ENCODE assay signal across 22 cellular contexts in the genomic region with DNA sequence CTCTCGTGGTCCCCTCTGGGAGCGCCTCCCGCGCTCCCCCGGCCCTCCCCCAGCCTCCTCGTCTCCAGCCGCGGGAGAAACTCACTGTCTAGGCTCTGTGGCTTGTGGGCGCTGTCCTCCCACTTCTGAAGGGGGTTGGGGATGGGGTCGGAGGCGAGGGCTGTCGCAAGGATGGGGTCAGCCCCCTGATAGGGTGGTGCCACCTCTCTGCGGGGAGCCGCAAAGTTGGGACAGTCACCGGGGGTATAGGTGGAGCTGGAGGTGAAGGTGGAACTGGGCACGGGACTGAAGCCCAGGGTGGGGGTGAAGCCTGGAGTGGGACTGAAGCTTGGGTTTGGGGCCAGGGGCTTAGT. TPM values are rescaled to one million over a fixed set of nuclear protein-coding genes. Genes with fewer than 3 reads are reported as not detected.
DNase-seq lines count a peak whose midpoint lies in the region; ATAC-seq, FAIRE-seq and TF ChIP-seq lines count a peak whose summit lies in the region.
"Had no signal": no experiment of that assay in that cellular context is flagged by ENCODE, and none has a peak within 500 bp of the region (broad histone marks: within the 10 kb centered on the region; RNA-seq: fewer than 3 reads in every experiment).

No MANE protein-coding gene starts in this region.

- no peaks in the 10 kb centered on the region for H3K27me3 ChIP-seq in stomach smooth muscle (ENCODE audit: control insufficient read depth in 1 of 2, insufficient read depth in 2 of 2, low read length in 2 of 2)
- no peaks in the 10 kb centered on the region for H3K27me3 ChIP-seq in small intestine (ENCODE audit: control insufficient read depth in 2 of 2, insufficient read depth in 2 of 2, low read length in 2 of 2)
- H3K27me3 ChIP-seq: heart left ventricle had no signal

- H3K4me3 Mint-ChIP-seq in CD14-positive monocyte: no peak overlapping the region
- H3K4me3 Mint-ChIP-seq in activated CD8-positive, alpha-beta T cell treated with anti-CD3 and anti-CD28 coated beads, Interleukin-2, amount 10 ng/mL, durations not matched to agents 7 days and 5 days: no peak overlapping the region
- no peak overlapping the region for H3K4me3 Mint-ChIP-seq in type B pancreatic cell
- H3K4me3 Mint-ChIP-seq: stimulated activated naive CD8-positive, alpha-beta T cell treated with anti-CD3 and anti-CD28 coated beads, Interleukin-15, Interleukin-2, amounts not matched to agents 100 ng/mL and 50 ng/mL, for 24 hours had no signal

- H3K27me3 Mint-ChIP-seq in CD14-positive monocyte (ENCODE audit: low read depth in 3 of 3) (peaks cover 0 to 1% (median 0%) of the 10 kb centered on the region in 3 donors), type B pancreatic cell (no peaks in the 10 kb centered on the region)
- no peaks in the 10 kb centered on the region for H3K27me3 Mint-ChIP-seq in activated CD8-positive, alpha-beta T cell treated with anti-CD3 and anti-CD28 coated beads, Interleukin-2, amount 10 ng/mL, durations not matched to agents 7 days and 5 days (ENCODE audit: low read depth)
- H3K27me3 Mint-ChIP-seq: stimulated activated naive CD8-positive, alpha-beta T cell treated with anti-CD3 and anti-CD28 coated beads, Interleukin-15, Interleukin-2, amounts not matched to agents 100 ng/mL and 50 ng/mL, for 24 hours had no signal

- no peak overlapping the region for H3K9ac ChIP-seq in kidney (ENCODE audit: low read length in 2 of 2)
- no peak overlapping the region for H3K9ac ChIP-seq in stomach smooth muscle (ENCODE audit: low read length in 2 of 2)

- no peaks in the 10 kb centered on the region for H3K9me3 Mint-ChIP-seq in CD14-positive monocyte
- H3K9me3 Mint-ChIP-seq in activated CD8-positive, alpha-beta T cell treated with anti-CD3 and anti-CD28 coated beads, Interleukin-2, amount 10 ng/mL, durations not matched to agents 7 days and 5 days (ENCODE audit: insufficient read depth): no peaks in the 10 kb centered on the region
- H3K9me3 Mint-ChIP-seq in type B pancreatic cell: no peaks in the 10 kb centered on the region
- H3K9me3 Mint-ChIP-seq: stimulated activated naive CD8-positive, alpha-beta T cell treated with anti-CD3 and anti-CD28 coated beads, Interleukin-15, Interleukin-2, amounts not matched to agents 100 ng/mL and 50 ng/mL, for 24 hours had no signal

- 77 to 84% (median 83%) methylated on average over 16 of the region's 16 CpGs for WGBS in small intestine, 3 donors

- intact Hi-C loops in CD14-positive monocyte (cut with micrococcal nuclease): loop anchor here in 1 of 2 donors (10.0 kb wide), 1 partner anchor 205 kb away; the partner anchor contains the start of gene GAPDH
- intact Hi-C loops in kidney (cut with DNase I): loop anchor here (5.0 to 10.0 kb wide), 2 partner anchors 53 to 125 kb away; partner anchors contain the start of genes LTBR and TAPBPL

- POLR2A ChIA-PET in activated CD8-positive, alpha-beta T cell treated with anti-CD3 and anti-CD28 coated beads, Interleukin-2, amount 10 ng/mL, durations not matched to agents 7 days and 5 days (lab: Charles Lee): no interaction called here

- CTCF ChIA-PET in activated CD8-positive, alpha-beta T cell treated with anti-CD3 and anti-CD28 coated beads, Interleukin-2, amount 10 ng/mL, durations not matched to agents 7 days and 5 days (lab: Charles Lee): interaction anchor here (1.2 kb wide), 1 partner anchor 38 kb away, joined by 3 read pairs; no protein-coding TSS in a partner anchor

- peaks cover 33 to 62% of the 10 kb centered on the region in 2 donors for H3K36me3 ChIP-seq in kidney (ENCODE audit: control insufficient read depth in 1 of 2, insufficient read depth in 2 of 2, low read length in 2 of 2)
- peaks cover 44 to 60% of the 10 kb centered on the region in 2 donors for H3K36me3 ChIP-seq in stomach smooth muscle (ENCODE audit: control insufficient read depth in 2 of 2, insufficient read depth in 2 of 2, low read length in 2 of 2)
- peaks cover 19 to 37% of the 10 kb centered on the region in 2 donors for H3K36me3 ChIP-seq in small intestine (ENCODE audit: control insufficient read depth in 2 of 2, insufficient read depth in 2 of 2, low read length in 2 of 2)

- TF ChIP-seq CTCF in CD14-positive monocyte (IDR thresholded peaks at IDR 0.05) (no peak), kidney (IDR thresholded peaks at IDR 0.05; ENCODE audit: borderline replicate concordance, extremely low read depth, insufficient read depth) (no peak), type B pancreatic cell (conservative IDR thresholded peaks at IDR 0.05) (no peak)

- peaks cover 68 to 72% of the 10 kb centered on the region in 2 donors for H3K36me3 Mint-ChIP-seq in CD14-positive monocyte
- peaks cover 65% of the 10 kb centered on the region for H3K36me3 Mint-ChIP-seq in activated CD8-positive, alpha-beta T cell treated with anti-CD3 and anti-CD28 coated beads, Interleukin-2, amount 10 ng/mL, durations not matched to agents 7 days and 5 days (ENCODE audit: low read depth)
- peaks cover 39% of the 10 kb centered on the region for H3K36me3 Mint-ChIP-seq in type B pancreatic cell

- no peak for ATAC-seq in activated CD8-positive, alpha-beta T cell treated with anti-CD3 and anti-CD28 coated beads, Interleukin-2, amount 10 ng/mL, durations not matched to agents 7 days and 5 days
- ATAC-seq: heart left ventricle, right cardiac atrium had no signal

- peak overlapping the region in 4 of 7 donors; percentile 60 to 81 (median 71) for H3K27ac Mint-ChIP-seq in CD14-positive monocyte
- peak overlapping the region; percentile 34 for H3K27ac Mint-ChIP-seq in activated CD8-positive, alpha-beta T cell treated with anti-CD3 and anti-CD28 coated beads, Interleukin-2, amount 10 ng/mL, durations not matched to agents 7 days and 5 days
- H3K27ac Mint-ChIP-seq in type B pancreatic cell: no peak overlapping the region

- H3K4me3 ChIP-seq in kidney (ENCODE audit: low read length in 2 of 2): no peak overlapping the region
- no peak overlapping the region for H3K4me3 ChIP-seq in stomach smooth muscle (ENCODE audit: low read length in 2 of 2)
- H3K4me3 ChIP-seq in small intestine (ENCODE audit: low read depth in 1 of 2, low read length in 2 of 2): no peak overlapping the region
- H3K4me3 ChIP-seq: heart left ventricle had no signal

- H3K27ac ChIP-seq in kidney (ENCODE audit: low read depth in 2 of 2, low read length in 2 of 2) (no peak overlapping the region), stomach smooth muscle (ENCODE audit: low read length) (peak overlapping the region; percentile 37), small intestine (ENCODE audit: low read depth in 1 of 2, low read length in 1 of 2) (no peak overlapping the region)

- H3K4me1 ChIP-seq in kidney (ENCODE audit: control insufficient read depth in 1 of 2, insufficient read depth in 1 of 2, low read depth in 1 of 2, low read length in 2 of 2) (peaks cover 20 to 45% of the 10 kb centered on the region in 2 donors), stomach smooth muscle (ENCODE audit: control insufficient read depth, insufficient read depth, low read length) (peaks cover 52% of the 10 kb centered on the region), small intestine (ENCODE audit: control insufficient read depth in 2 of 2, insufficient read depth in 1 of 2, low read depth in 1 of 2, low read length in 1 of 2) (peaks cover 0 to 4% of the 10 kb centered on the region in 2 donors)

- H3K4me1 Mint-ChIP-seq in CD14-positive monocyte: peaks cover 67% of the 10 kb centered on the region
- peaks cover 31% of the 10 kb centered on the region for H3K4me1 Mint-ChIP-seq in activated CD8-positive, alpha-beta T cell treated with anti-CD3 and anti-CD28 coated beads, Interleukin-2, amount 10 ng/mL, durations not matched to agents 7 days and 5 days (ENCODE audit: low read depth)
- H3K4me1 Mint-ChIP-seq in type B pancreatic cell (ENCODE audit: unreplicated experiment): peaks cover 17% of the 10 kb centered on the region

- DNase-seq in CD14-positive monocyte (ENCODE audit: low spot score) (no peak), kidney (peak; percentile 69), NCI-H774 (lab: John Stamatoyannopoulos, UW) (no peak), NOMO-1 treated with DMSO at 0.1 percent for 48 hours (lab: John Stamatoyannopoulos, UW; ENCODE audit: unreplicated experiment) (no peak), type B pancreatic cell (ENCODE audit: extremely low spot score, unreplicated experiment) (no peak), small intestine (no peak)
- DNase-seq in activated CD8-positive, alpha-beta T cell treated with anti-CD3 and anti-CD28 coated beads, Interleukin-2, amount 10 ng/mL, durations not matched to agents 7 days and 5 days: no peak
- DNase-seq: activated CD4-positive, alpha-beta T cell treated with anti-CD3 and anti-CD28 coated beads for 4 hours; activated CD8-positive, alpha-beta memory T cell treated with anti-CD3 and anti-CD28 coated beads, Interleukin-2, amount 50 U/mL, for 48 hours; activated gamma-delta T cell; Caco-2; NCI-H1092 treated with DMSO at 0.1 percent for 48 hours; NCI-H510A treated with DMSO at 0.1 percent for 48 hours; occipital lobe; Right ventricle myocardium superior had no signal

- FAIRE-seq in kidney (lab: Jason Lieb, UNC) (no peak), small intestine (lab: Jason Lieb, UNC) (no peak)
- FAIRE-seq: TTC549 had no signal

- H3K9me3 ChIP-seq in kidney (ENCODE audit: control insufficient read depth in 1 of 2, low read length in 2 of 2) (no peaks in the 10 kb centered on the region), stomach smooth muscle (ENCODE audit: control insufficient read depth in 2 of 2, low read length in 2 of 2) (no peaks in the 10 kb centered on the region), small intestine (ENCODE audit: control insufficient read depth, low read depth) (no peaks in the 10 kb centered on the region)
- H3K9me3 ChIP-seq: Caco-2, heart left ventricle had no signal

RNA-seq across cellular contexts. Expression of gene TNFRSF1A, which starts 12.2 kb away (rescaled TPM):
- polyA plus RNA-seq in CD14-positive monocyte: 100 to 1,000 TPM; 108 to 157 TPM
- 10 to 100 TPM; 58.8 to 63.4 TPM for total RNA-seq in activated CD8-positive, alpha-beta T cell treated with anti-CD3 and anti-CD28 coated beads, Interleukin-2, amount 10 ng/mL, durations not matched to agents 7 days and 5 days
- total RNA-seq in kidney: 186 TPM
- polyA plus RNA-seq in kidney (ENCODE audit: insufficient read depth, low read depth, low replicate concordance): 99.6 TPM
- total RNA-seq in type B pancreatic cell (ENCODE audit: low replicate concordance): 79.1 and 222 TPM in 2 replicates
- 100 to 1,000 TPM in 1 of 3 donors, 10 to 100 TPM in 2; 77.2 to 102 (median 92.9) TPM for polyA plus RNA-seq in small intestine

RNA-seq across cellular contexts. Expression of gene PLEKHG6, which starts 19.2 kb away (rescaled TPM):
- polyA plus RNA-seq in CD14-positive monocyte: not detected
- under 1 TPM in 1 of 2 experiments, not detected in 1; 0.47 TPM for total RNA-seq in activated CD8-positive, alpha-beta T cell treated with anti-CD3 and anti-CD28 coated beads, Interleukin-2, amount 10 ng/mL, durations not matched to agents 7 days and 5 days
- total RNA-seq in kidney: 2.5 TPM
- 2.9 TPM for polyA plus RNA-seq in kidney (ENCODE audit: insufficient read depth, low read depth, low replicate concordance)
- total RNA-seq in type B pancreatic cell (ENCODE audit: low replicate concordance): 32.4 and 115 TPM in 2 replicates
- 100 to 1,000 TPM in 2 of 3 donors, 10 to 100 TPM in 1; 48.0 to 167 (median 105) TPM for polyA plus RNA-seq in small intestine
- total RNA-seq: Daoy, LHCN-M2, occipital lobe had no signal

RNA-seq across cellular contexts. Expression of gene SCNN1A, which starts 45.7 kb away (rescaled TPM):
- under 1 TPM; 0.11 to 0.63 TPM for polyA plus RNA-seq in CD14-positive monocyte
- 1 to 10 TPM in 1 of 2 experiments, under 1 TPM in 1; 0.47 to 1.5 TPM for total RNA-seq in activated CD8-positive, alpha-beta T cell treated with anti-CD3 and anti-CD28 coated beads, Interleukin-2, amount 10 ng/mL, durations not matched to agents 7 days and 5 days
- total RNA-seq in kidney: 452 TPM
- 225 TPM for polyA plus RNA-seq in kidney (ENCODE audit: insufficient read depth, low read depth, low replicate concordance)
- 29.2 and 72.7 TPM in 2 replicates for total RNA-seq in type B pancreatic cell (ENCODE audit: low replicate concordance)
- polyA plus RNA-seq in small intestine: 10 to 100 TPM; 12.3 to 18.9 (median 14.4) TPM
- total RNA-seq: occipital lobe, Right ventricle myocardium superior had no signal

RNA-seq across cellular contexts. Expression of gene LTBR, which starts 54.3 kb away (rescaled TPM):
- polyA plus RNA-seq in CD14-positive monocyte: 10 to 100 TPM; 56.4 to 60.6 TPM
- total RNA-seq in activated CD8-positive, alpha-beta T cell treated with anti-CD3 and anti-CD28 coated beads, Interleukin-2, amount 10 ng/mL, durations not matched to agents 7 days and 5 days: under 1 TPM in 1 of 2 experiments, not detected in 1; 0.34 TPM
- 114 TPM for total RNA-seq in kidney
- polyA plus RNA-seq in kidney (ENCODE audit: insufficient read depth, low read depth, low replicate concordance): 77.8 TPM
- 18.5 and 98.5 TPM in 2 replicates for total RNA-seq in type B pancreatic cell (ENCODE audit: low replicate concordance)
- 10 to 100 TPM; 56.5 to 80.9 (median 65.5) TPM for polyA plus RNA-seq in small intestine
